Comparison of ENCODE assay signal across 15 cellular contexts in genomic region chr12:47556631-47557030, GRCh38.
"Had no signal": no experiment of that assay in that cellular context is flagged by ENCODE, and none has a peak within 500 bp of the region (broad histone marks: within the 10 kb centered on the region; RNA-seq: fewer than 3 reads in every experiment).

No MANE protein-coding gene starts in this region.

- H3K27me3 Mint-ChIP-seq: activated naive CD8-positive, alpha-beta T cell; T-helper 17 cell had no signal

- H3K27ac ChIP-seq: body of pancreas, thyroid gland, uterus had no signal

- H3K27ac Mint-ChIP-seq: activated CD4-positive, alpha-beta memory T cell treated with anti-CD3 and anti-CD28 coated beads, Interleukin-2, amount 10 ng/mL, durations not matched to agents 7 days and 5 days; activated naive CD8-positive, alpha-beta T cell; dendritic cell treated with granulocyte-macrophage colony-stimulating factor and Interleukin-4, amounts not matched to agents 40 ng/mL and 50 ng/mL, for 4 days; effector memory CD8-positive, alpha-beta T cell; nephron; T-helper 17 cell had no signal

- H3K4me1 Mint-ChIP-seq: activated CD4-positive, alpha-beta memory T cell treated with anti-CD3 and anti-CD28 coated beads, Interleukin-2, amount 10 ng/mL, durations not matched to agents 7 days and 5 days; nephron had no signal

- ATAC-seq: body of pancreas; effector memory CD8-positive, alpha-beta T cell; left ventricle myocardium superior; T-helper 17 cell had no signal

- H3K27me3 ChIP-seq: body of pancreas, thyroid gland, uterus had no signal

- H3K4me1 ChIP-seq: body of pancreas, thyroid gland, uterus had no signal

- H3K4me3 ChIP-seq: body of pancreas, thyroid gland, uterus had no signal

- H3K36me3 ChIP-seq: thyroid gland, uterus had no signal

- H3K4me3 Mint-ChIP-seq: activated CD4-positive, alpha-beta memory T cell treated with anti-CD3 and anti-CD28 coated beads, Interleukin-2, amount 10 ng/mL, durations not matched to agents 7 days and 5 days; activated naive CD8-positive, alpha-beta T cell; dendritic cell treated with granulocyte-macrophage colony-stimulating factor and Interleukin-4, amounts not matched to agents 40 ng/mL and 50 ng/mL, for 4 days; effector memory CD8-positive, alpha-beta T cell; nephron; T-helper 17 cell had no signal

- DNase-seq: activated CD4-positive, alpha-beta memory T cell treated with anti-CD3 and anti-CD28 coated beads, Interleukin-2, amount 10 ng/mL, durations not matched to agents 7 days and 5 days; activated CD4-positive, alpha-beta T cell treated with anti-CD3 and anti-CD28 coated beads for 4 hours; activated gamma-delta T cell; activated T-cell treated with anti-CD3 and anti-CD28 coated beads, Interleukin-2, amount 50 U/mL, for 48 hours; amniotic stem cell; body of pancreas; effector memory CD8-positive, alpha-beta T cell; left ventricle myocardium superior; stimulated activated CD4-positive, alpha-beta T cell treated with anti-CD3 and anti-CD28 coated beads, Interleukin-1b, Interleukin-23, amount 100 ng/mL, for 48 hours; T-helper 17 cell; thyroid gland; uterus had no signal

- H3K9me3 ChIP-seq: thyroid gland had no signal
